Comparison of ENCODE assay signal across 8 cellular contexts in genomic region chr2:17753803-17754663, GRCh38. TPM values are rescaled to one million over a fixed set of nuclear protein-coding genes. Genes with fewer than 3 reads are reported as not detected.
DNase-seq lines count a peak whose midpoint lies in the region; ATAC-seq and TF ChIP-seq lines count a peak whose summit lies in the region.

A gene with protein sequence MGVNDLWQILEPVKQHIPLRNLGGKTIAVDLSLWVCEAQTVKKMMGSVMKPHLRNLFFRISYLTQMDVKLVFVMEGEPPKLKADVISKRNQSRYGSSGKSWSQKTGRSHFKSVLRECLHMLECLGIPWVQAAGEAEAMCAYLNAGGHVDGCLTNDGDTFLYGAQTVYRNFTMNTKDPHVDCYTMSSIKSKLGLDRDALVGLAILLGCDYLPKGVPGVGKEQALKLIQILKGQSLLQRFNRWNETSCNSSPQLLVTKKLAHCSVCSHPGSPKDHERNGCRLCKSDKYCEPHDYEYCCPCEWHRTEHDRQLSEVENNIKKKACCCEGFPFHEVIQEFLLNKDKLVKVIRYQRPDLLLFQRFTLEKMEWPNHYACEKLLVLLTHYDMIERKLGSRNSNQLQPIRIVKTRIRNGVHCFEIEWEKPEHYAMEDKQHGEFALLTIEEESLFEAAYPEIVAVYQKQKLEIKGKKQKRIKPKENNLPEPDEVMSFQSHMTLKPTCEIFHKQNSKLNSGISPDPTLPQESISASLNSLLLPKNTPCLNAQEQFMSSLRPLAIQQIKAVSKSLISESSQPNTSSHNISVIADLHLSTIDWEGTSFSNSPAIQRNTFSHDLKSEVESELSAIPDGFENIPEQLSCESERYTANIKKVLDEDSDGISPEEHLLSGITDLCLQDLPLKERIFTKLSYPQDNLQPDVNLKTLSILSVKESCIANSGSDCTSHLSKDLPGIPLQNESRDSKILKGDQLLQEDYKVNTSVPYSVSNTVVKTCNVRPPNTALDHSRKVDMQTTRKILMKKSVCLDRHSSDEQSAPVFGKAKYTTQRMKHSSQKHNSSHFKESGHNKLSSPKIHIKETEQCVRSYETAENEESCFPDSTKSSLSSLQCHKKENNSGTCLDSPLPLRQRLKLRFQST (plus strand): TSS chr2:17754138. CDS start chr2:17759944, 5,806 bp downstream.
Gene SMC6, minus strand, starts transcription at chr2:17753810. Its CDS starts 7,864 bp downstream, at chr2:17745946.

- peak; percentile 81 for DNase-seq in NCI-H1105 (lab: John Stamatoyannopoulos, UW)
- peak; percentile 94 for DNase-seq in SKM-1 treated with dmso at 0.1 percent for 144 hours (lab: John Stamatoyannopoulos, UW; ENCODE audit: unreplicated experiment)
- peak; percentile 89 to 94 for DNase-seq in activated naive CD4-positive, alpha-beta T cell treated with anti-CD3 and anti-CD28 coated beads, Interleukin-2, amount 50 U/mL, for 72 hours (ENCODE audit: low spot score in 2 of 2)
- DNase-seq in glomerular endothelial cell (ENCODE audit: extremely low read depth, low read depth, low spot score): no peak
- peak; percentile 83 for DNase-seq in occipital lobe (lab: John Stamatoyannopoulos, UW)

- no peaks in the 10 kb centered on the region for H3K9me3 Mint-ChIP-seq in activated naive CD4-positive, alpha-beta T cell treated with anti-CD3 and anti-CD28 coated beads, Interleukin-2, amount 50 U/mL, for 72 hours

- peak within 1 kb of the TSS; percentile 95 to 100 for H3K27ac Mint-ChIP-seq in activated naive CD4-positive, alpha-beta T cell treated with anti-CD3 and anti-CD28 coated beads, Interleukin-2, amount 50 U/mL, for 72 hours

- H3K27ac ChIP-seq in temporal lobe (ENCODE audit: low read depth, low read length): peak within 1 kb of the TSS; percentile 90

- TF ChIP-seq POLR2A in GM10847 (IDR thresholded peaks at IDR 0.05; ENCODE audit: extremely low read depth, insufficient read length): peak; percentile 28

- ATAC-seq in HG02642 (IDR thresholded peaks at IDR 0.05; ENCODE audit: poor library complexity, unreplicated experiment): peak; percentile 81
- ATAC-seq in activated naive CD4-positive, alpha-beta T cell treated with anti-CD3 and anti-CD28 coated beads, Interleukin-2, amount 50 U/mL, for 72 hours: peak; percentile 78 to 89

- H3K36me3 Mint-ChIP-seq in activated naive CD4-positive, alpha-beta T cell treated with anti-CD3 and anti-CD28 coated beads, Interleukin-2, amount 50 U/mL, for 72 hours: peaks cover 11 to 13% of the 10 kb centered on the region in 2 donors

RNA-seq across cellular contexts. Expression of the first gene that starts in this region (rescaled TPM):
- total RNA-seq in activated naive CD4-positive, alpha-beta T cell treated with anti-CD3 and anti-CD28 coated beads, Interleukin-2, amount 50 U/mL, for 72 hours: 10 to 100 TPM; 17.9 to 31.5 TPM
- 2.9 and 16.4 TPM in 2 replicates for total RNA-seq in glomerular endothelial cell
- total RNA-seq in occipital lobe: 11.7 TPM
- total RNA-seq in temporal lobe: 6.6 TPM

RNA-seq across cellular contexts. Expression of gene SMC6, which starts in this region (rescaled TPM):
- 10 to 100 TPM; 24.8 to 26.4 TPM for total RNA-seq in activated naive CD4-positive, alpha-beta T cell treated with anti-CD3 and anti-CD28 coated beads, Interleukin-2, amount 50 U/mL, for 72 hours
- total RNA-seq in glomerular endothelial cell (17.7 and 26.0 TPM in 2 replicates), occipital lobe (29.5 TPM), temporal lobe (22.6 TPM)
